In genomic region chr12:104991565-104992128, GRCh38 we compare ENCODE assay signal across 23 cellular contexts.
"Had no signal": no experiment of that assay in that cellular context is flagged by ENCODE, and none has a peak within 500 bp of the region (broad histone marks: within the 10 kb centered on the region; RNA-seq: fewer than 3 reads in every experiment).

No MANE protein-coding gene starts in this region.

- H3K4me3 ChIP-seq: gastroesophageal sphincter, hepatocyte, right lobe of liver, vagina had no signal

- H3K27me3 ChIP-seq: gastroesophageal sphincter, hepatocyte, right lobe of liver, vagina had no signal

- H3K27me3 Mint-ChIP-seq: activated CD4-positive, alpha-beta T cell treated with anti-CD3 and anti-CD28 coated beads, Interleukin-2, amount 10 ng/mL, durations not matched to agents 7 days and 5 days; activated CD8-positive, alpha-beta T cell treated with anti-CD3 and anti-CD28 coated beads for 36 hours; activated naive CD4-positive, alpha-beta T cell treated with anti-CD3 and anti-CD28 coated beads, Interleukin-2, amount 10 ng/mL, durations not matched to agents 7 days and 5 days; activated naive CD8-positive, alpha-beta T cell treated with anti-CD3 and anti-CD28 coated beads, Interleukin-2, amount 50 U/mL, for 24 hours; effector memory CD8-positive, alpha-beta T cell; stimulated activated naive CD8-positive, alpha-beta T cell treated with anti-CD3 and anti-CD28 coated beads, Interleukin-15, Interleukin-2, amounts not matched to agents 100 ng/mL and 50 ng/mL, for 24 hours; type B pancreatic cell had no signal

- H3K9me3 ChIP-seq: gastroesophageal sphincter, right lobe of liver, vagina had no signal

- H3K4me2 ChIP-seq: hepatocyte had no signal

- H3K27ac ChIP-seq: gastroesophageal sphincter, hepatocyte, right lobe of liver, vagina, VCaP had no signal

- H3K4me3 Mint-ChIP-seq: activated CD4-positive, alpha-beta T cell treated with anti-CD3 and anti-CD28 coated beads, Interleukin-2, amount 10 ng/mL, durations not matched to agents 7 days and 5 days; activated CD8-positive, alpha-beta T cell treated with anti-CD3 and anti-CD28 coated beads for 36 hours; activated naive CD4-positive, alpha-beta T cell treated with anti-CD3 and anti-CD28 coated beads, Interleukin-2, amount 10 ng/mL, durations not matched to agents 7 days and 5 days; activated naive CD8-positive, alpha-beta T cell treated with anti-CD3 and anti-CD28 coated beads, Interleukin-2, amount 50 U/mL, for 24 hours; activated T-helper 1 cell treated with anti-CD3 and anti-CD28 coated beads, Interleukin-12 subunit alpha, Interleukin-12 subunit beta, Interleukin-2, Interleukin-4 antibody, amounts not matched to agents 30 ng/mL and 10 ng/mL and 1 ng/mL, durations not matched to agents 14 hours and 24 hours and 36 hours; effector memory CD8-positive, alpha-beta T cell; nephron; stimulated activated naive CD8-positive, alpha-beta T cell treated with anti-CD3 and anti-CD28 coated beads, Interleukin-15, Interleukin-2, amounts not matched to agents 100 ng/mL and 50 ng/mL, for 24 hours; T-helper 1 cell treated with Interleukin-12 subunit alpha and Interleukin-12 subunit beta and Interleukin-4 antibody, amounts not matched to agents 30 μg/mL and 1 μg/mL, for 36 hours; type B pancreatic cell had no signal

- H2AFZ ChIP-seq: hepatocyte had no signal

- ATAC-seq: activated CD8-positive, alpha-beta T cell treated with anti-CD3 and anti-CD28 coated beads for 36 hours; activated naive CD8-positive, alpha-beta T cell treated with anti-CD3 and anti-CD28 coated beads, Interleukin-2, amount 50 U/mL, for 24 hours; effector memory CD8-positive, alpha-beta T cell; gastroesophageal sphincter; right lobe of liver had no signal

- DNase-seq: activated CD4-positive, alpha-beta T cell treated with anti-CD3 and anti-CD28 coated beads, Interleukin-2, amount 10 ng/mL, durations not matched to agents 7 days and 5 days; activated CD8-positive, alpha-beta T cell treated with anti-CD3 and anti-CD28 coated beads for 36 hours; activated gamma-delta T cell; activated naive CD4-positive, alpha-beta T cell treated with anti-CD3 and anti-CD28 coated beads, Interleukin-2, amount 10 ng/mL, durations not matched to agents 7 days and 5 days; activated naive CD8-positive, alpha-beta T cell treated with anti-CD3 and anti-CD28 coated beads, Interleukin-2, amount 50 U/mL, for 24 hours; amygdala; caudate nucleus; cortex of kidney; effector memory CD8-positive, alpha-beta T cell; islet precursor cell; mammary epithelial cell; right lobe of liver; stimulated activated CD4-positive, alpha-beta T cell treated with anti-CD3 and anti-CD28 coated beads, Interleukin-2, amount 100 ng/mL, for 48 hours; T-helper 9 cell had no signal

- H3K9me3 Mint-ChIP-seq: activated CD8-positive, alpha-beta T cell treated with anti-CD3 and anti-CD28 coated beads for 36 hours; activated naive CD8-positive, alpha-beta T cell treated with anti-CD3 and anti-CD28 coated beads, Interleukin-2, amount 50 U/mL, for 24 hours; effector memory CD8-positive, alpha-beta T cell; nephron; stimulated activated naive CD8-positive, alpha-beta T cell treated with anti-CD3 and anti-CD28 coated beads, Interleukin-15, Interleukin-2, amounts not matched to agents 100 ng/mL and 50 ng/mL, for 24 hours; type B pancreatic cell had no signal

- H3K27ac Mint-ChIP-seq: activated CD4-positive, alpha-beta T cell treated with anti-CD3 and anti-CD28 coated beads, Interleukin-2, amount 10 ng/mL, durations not matched to agents 7 days and 5 days; activated CD8-positive, alpha-beta T cell treated with anti-CD3 and anti-CD28 coated beads for 36 hours; activated naive CD4-positive, alpha-beta T cell treated with anti-CD3 and anti-CD28 coated beads, Interleukin-2, amount 10 ng/mL, durations not matched to agents 7 days and 5 days; activated naive CD8-positive, alpha-beta T cell treated with anti-CD3 and anti-CD28 coated beads, Interleukin-2, amount 50 U/mL, for 24 hours; activated T-helper 1 cell treated with anti-CD3 and anti-CD28 coated beads, Interleukin-12 subunit alpha, Interleukin-12 subunit beta, Interleukin-2, Interleukin-4 antibody, amounts not matched to agents 30 ng/mL and 10 ng/mL and 1 ng/mL, durations not matched to agents 14 hours and 24 hours and 36 hours; nephron; stimulated activated naive CD8-positive, alpha-beta T cell treated with anti-CD3 and anti-CD28 coated beads, Interleukin-15, Interleukin-2, amounts not matched to agents 100 ng/mL and 50 ng/mL, for 24 hours; T-helper 1 cell treated with Interleukin-12 subunit alpha and Interleukin-12 subunit beta and Interleukin-4 antibody, amounts not matched to agents 30 μg/mL and 1 μg/mL, for 36 hours; type B pancreatic cell had no signal
